Comparison of ENCODE assay signal across 19 cellular contexts in the genomic region with DNA sequence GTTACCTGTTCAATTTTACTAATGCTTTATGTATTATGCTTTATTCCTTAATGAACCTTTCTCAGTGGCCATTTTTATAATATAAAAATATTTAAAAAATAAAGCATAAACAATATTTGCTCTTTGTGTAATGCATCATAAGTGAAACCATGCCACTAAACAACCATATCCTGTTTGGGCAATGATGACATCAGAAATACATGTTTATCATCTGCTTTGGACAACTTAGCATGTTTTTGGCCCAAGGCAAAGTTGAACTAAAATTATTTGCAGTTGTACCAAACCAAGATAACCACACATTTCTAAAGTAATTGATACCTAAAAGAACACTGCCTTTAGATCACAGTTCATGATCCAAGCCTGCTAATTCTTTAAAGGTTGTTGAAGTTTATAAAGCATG.
DNase-seq lines count a peak whose midpoint lies in the region; ATAC-seq and TF ChIP-seq lines count a peak whose summit lies in the region.
"Had no signal": no experiment of that assay in that cellular context is flagged by ENCODE, and none has a peak within 500 bp of the region (broad histone marks: within the 10 kb centered on the region; RNA-seq: fewer than 3 reads in every experiment).

No MANE protein-coding gene starts in this region.

- ATAC-seq in activated CD8-positive, alpha-beta memory T cell treated with anti-CD3 and anti-CD28 coated beads, Interleukin-2, amount 10 ng/mL, durations not matched to agents 7 days and 5 days, result no peak
- peak; percentile 69 for ATAC-seq in central memory CD8-positive, alpha-beta T cell (replicated peaks; ENCODE audit: extremely low read depth, poor library complexity, severe bottlenecking)
- no peak for ATAC-seq in stimulated activated naive CD8-positive, alpha-beta T cell treated with anti-CD3 and anti-CD28 coated beads, Interleukin-15, amount 100 ng/mL, for 72 hours

- H3K9me3 ChIP-seq in endodermal cell (ENCODE audit: control insufficient read depth, low read length) (peaks cover 16% of the 10 kb centered on the region), stomach (no peaks in the 10 kb centered on the region)
- H3K9me3 ChIP-seq: mucosa of descending colon, sigmoid colon, tibial artery had no signal

- TF ChIP-seq POLR2A in stomach (IDR thresholded peaks at IDR 0.05), result no peak

- no peaks in the 10 kb centered on the region for H3K27me3 Mint-ChIP-seq in activated CD8-positive, alpha-beta memory T cell treated with anti-CD3 and anti-CD28 coated beads, Interleukin-2, amount 10 ng/mL, durations not matched to agents 7 days and 5 days
- H3K27me3 Mint-ChIP-seq in central memory CD8-positive, alpha-beta T cell, result no peaks in the 10 kb centered on the region
- H3K27me3 Mint-ChIP-seq in stimulated activated naive CD8-positive, alpha-beta T cell treated with anti-CD3 and anti-CD28 coated beads, Interleukin-15, amount 100 ng/mL, for 72 hours, result no peaks in the 10 kb centered on the region
- peaks cover 4% of the 10 kb centered on the region for H3K27me3 Mint-ChIP-seq in endodermal cell (ENCODE audit: insufficient read depth)

- H3K27ac Mint-ChIP-seq in activated CD8-positive, alpha-beta memory T cell treated with anti-CD3 and anti-CD28 coated beads, Interleukin-2, amount 10 ng/mL, durations not matched to agents 7 days and 5 days, result peak overlapping the region; percentile 91
- H3K27ac Mint-ChIP-seq in central memory CD8-positive, alpha-beta T cell (ENCODE audit: low read depth), result peak overlapping the region; percentile 81
- peak overlapping the region in 1 of 2 donors; percentile 93 for H3K27ac Mint-ChIP-seq in stimulated activated naive CD8-positive, alpha-beta T cell treated with anti-CD3 and anti-CD28 coated beads, Interleukin-15, amount 100 ng/mL, for 72 hours
- no peak overlapping the region for H3K27ac Mint-ChIP-seq in endodermal cell

- no peak overlapping the region for H3K4me3 Mint-ChIP-seq in activated CD8-positive, alpha-beta memory T cell treated with anti-CD3 and anti-CD28 coated beads, Interleukin-2, amount 10 ng/mL, durations not matched to agents 7 days and 5 days
- H3K4me3 Mint-ChIP-seq in central memory CD8-positive, alpha-beta T cell, result no peak overlapping the region
- H3K4me3 Mint-ChIP-seq in stimulated activated naive CD8-positive, alpha-beta T cell treated with anti-CD3 and anti-CD28 coated beads, Interleukin-15, amount 100 ng/mL, for 72 hours, result peak overlapping the region; percentile 35 to 50
- H3K4me3 Mint-ChIP-seq in endodermal cell, result no peak overlapping the region

- TF ChIP-seq CTCF in endodermal cell (conservative IDR thresholded peaks at IDR 0.05) (no peak), stomach (IDR thresholded peaks at IDR 0.05) (no peak)

- H3K36me3 ChIP-seq in endodermal cell (ENCODE audit: control insufficient read depth, insufficient read depth, low read length) (no peaks in the 10 kb centered on the region), stomach (no peaks in the 10 kb centered on the region)
- H3K36me3 ChIP-seq: sigmoid colon, tibial artery had no signal

- TF ChIP-seq EP300 in stomach (IDR thresholded peaks at IDR 0.05), result no peak

- peaks cover 7% of the 10 kb centered on the region for H3K9me3 Mint-ChIP-seq in activated CD8-positive, alpha-beta memory T cell treated with anti-CD3 and anti-CD28 coated beads, Interleukin-2, amount 10 ng/mL, durations not matched to agents 7 days and 5 days (ENCODE audit: low read depth)
- no peaks in the 10 kb centered on the region for H3K9me3 Mint-ChIP-seq in central memory CD8-positive, alpha-beta T cell
- peaks cover 0 to 4% of the 10 kb centered on the region in 2 donors for H3K9me3 Mint-ChIP-seq in stimulated activated naive CD8-positive, alpha-beta T cell treated with anti-CD3 and anti-CD28 coated beads, Interleukin-15, amount 100 ng/mL, for 72 hours
- H3K9me3 Mint-ChIP-seq in endodermal cell, result peaks cover 2% of the 10 kb centered on the region

- DNase-seq in activated CD8-positive, alpha-beta memory T cell treated with anti-CD3 and anti-CD28 coated beads, Interleukin-2, amount 10 ng/mL, durations not matched to agents 7 days and 5 days, result no peak
- no peak for DNase-seq in activated CD8-positive, alpha-beta memory T cell treated with anti-CD3 and anti-CD28 coated beads, Interleukin-2, amount 50 U/mL, for 48 hours
- peak; percentile 37 for DNase-seq in RPMI7951 (ENCODE audit: low read depth)
- DNase-seq in central memory CD8-positive, alpha-beta T cell (ENCODE audit: low spot score in 2 of 2), result no peak
- DNase-seq in stimulated activated naive CD8-positive, alpha-beta T cell treated with anti-CD3 and anti-CD28 coated beads, Interleukin-15, amount 100 ng/mL, for 72 hours, result no peak
- no peak for DNase-seq in HT-29 (ENCODE audit: low spot score)
- no peak for DNase-seq in endodermal cell
- no peak for DNase-seq in stomach
- DNase-seq: activated CD4-positive, alpha-beta T cell treated with anti-CD3 and anti-CD28 coated beads for 48 hours; cortex of kidney; HCEC 1CT; left colon; mucosa of descending colon; NCI-H1417; SHP77 treated with DMSO at 0.1 percent for 48 hours; sigmoid colon; stimulated activated CD4-positive, alpha-beta T cell treated with anti-CD3 and anti-CD28 coated beads, Interleukin-4, amount 100 ng/mL, for 1 hour; stimulated activated CD8-positive, alpha-beta memory T cell treated with anti-CD3 and anti-CD28 coated beads, Interleukin-4, amount 100 ng/mL, for 48 hours; tibial artery had no signal

- H3K4me1 Mint-ChIP-seq in activated CD8-positive, alpha-beta memory T cell treated with anti-CD3 and anti-CD28 coated beads, Interleukin-2, amount 10 ng/mL, durations not matched to agents 7 days and 5 days, result peaks cover 31% of the 10 kb centered on the region
- H3K4me1 Mint-ChIP-seq in central memory CD8-positive, alpha-beta T cell, result peaks cover 7% of the 10 kb centered on the region
- peaks cover 30% of the 10 kb centered on the region for H3K4me1 Mint-ChIP-seq in stimulated activated naive CD8-positive, alpha-beta T cell treated with anti-CD3 and anti-CD28 coated beads, Interleukin-15, amount 100 ng/mL, for 72 hours
- peaks cover 20% of the 10 kb centered on the region for H3K4me1 Mint-ChIP-seq in endodermal cell

- no peak overlapping the region for H3K9ac ChIP-seq in endodermal cell (ENCODE audit: extremely low read depth, low read length, poor library complexity, severe bottlenecking)

- CTCF ChIA-PET in activated CD8-positive, alpha-beta memory T cell treated with anti-CD3 and anti-CD28 coated beads, Interleukin-2, amount 10 ng/mL, durations not matched to agents 7 days and 5 days (lab: Charles Lee), result interaction anchor here (1.1 kb wide), 1 partner anchor 75 kb away, joined by 3 read pairs; no protein-coding TSS in a partner anchor

- no peaks in the 10 kb centered on the region for H3K27me3 ChIP-seq in endodermal cell (ENCODE audit: control insufficient read depth, insufficient read depth, low read length, poor library complexity, severe bottlenecking)
- no peaks in the 10 kb centered on the region for H3K27me3 ChIP-seq in stomach
- H3K27me3 ChIP-seq: sigmoid colon, tibial artery had no signal

- peaks cover 16% of the 10 kb centered on the region for H3K36me3 Mint-ChIP-seq in activated CD8-positive, alpha-beta memory T cell treated with anti-CD3 and anti-CD28 coated beads, Interleukin-2, amount 10 ng/mL, durations not matched to agents 7 days and 5 days
- peaks cover 4% of the 10 kb centered on the region for H3K36me3 Mint-ChIP-seq in central memory CD8-positive, alpha-beta T cell (ENCODE audit: insufficient read depth)
- H3K36me3 Mint-ChIP-seq in endodermal cell (ENCODE audit: low read depth), result peaks cover 2% of the 10 kb centered on the region

- H3K4me1 ChIP-seq in endodermal cell (ENCODE audit: control insufficient read depth, insufficient read depth, low read length), result peaks cover 3% of the 10 kb centered on the region
- H3K4me1 ChIP-seq in stomach, result no peaks in the 10 kb centered on the region
- H3K4me1 ChIP-seq: tibial artery had no signal

- H3K27ac ChIP-seq in endodermal cell (ENCODE audit: low read depth, low read length) (no peak overlapping the region), stomach (no peak overlapping the region)
- H3K27ac ChIP-seq: sigmoid colon, tibial artery had no signal

- H3K4me3 ChIP-seq in endodermal cell (ENCODE audit: low read length), result no peak overlapping the region
- H3K4me3 ChIP-seq in stomach, result no peak overlapping the region
- H3K4me3 ChIP-seq: mucosa of descending colon, sigmoid colon, tibial artery had no signal

- intact Hi-C loops in stomach (cut with DNase I; ENCODE audit: low total_unique reads), result no loop called here

Comparison
In these comparisons a context has a peak if more than half of its experiments do, and no peak if none do; other contexts are left out.
1. H3K4me3 Mint-ChIP-seq: peak in stimulated activated naive CD8-positive, alpha-beta T cell treated with anti-CD3 and anti-CD28 coated beads, Interleukin-15, amount 100 ng/mL, for 72 hours (2 of 2); none in activated CD8-positive, alpha-beta memory T cell treated with anti-CD3 and anti-CD28 coated beads, Interleukin-2, amount 10 ng/mL, durations not matched to agents 7 days and 5 days (single experiment), central memory CD8-positive, alpha-beta T cell (single experiment) and endodermal cell (single experiment).